1 cellular context compared by ENCODE assay signal in the genomic region with DNA sequence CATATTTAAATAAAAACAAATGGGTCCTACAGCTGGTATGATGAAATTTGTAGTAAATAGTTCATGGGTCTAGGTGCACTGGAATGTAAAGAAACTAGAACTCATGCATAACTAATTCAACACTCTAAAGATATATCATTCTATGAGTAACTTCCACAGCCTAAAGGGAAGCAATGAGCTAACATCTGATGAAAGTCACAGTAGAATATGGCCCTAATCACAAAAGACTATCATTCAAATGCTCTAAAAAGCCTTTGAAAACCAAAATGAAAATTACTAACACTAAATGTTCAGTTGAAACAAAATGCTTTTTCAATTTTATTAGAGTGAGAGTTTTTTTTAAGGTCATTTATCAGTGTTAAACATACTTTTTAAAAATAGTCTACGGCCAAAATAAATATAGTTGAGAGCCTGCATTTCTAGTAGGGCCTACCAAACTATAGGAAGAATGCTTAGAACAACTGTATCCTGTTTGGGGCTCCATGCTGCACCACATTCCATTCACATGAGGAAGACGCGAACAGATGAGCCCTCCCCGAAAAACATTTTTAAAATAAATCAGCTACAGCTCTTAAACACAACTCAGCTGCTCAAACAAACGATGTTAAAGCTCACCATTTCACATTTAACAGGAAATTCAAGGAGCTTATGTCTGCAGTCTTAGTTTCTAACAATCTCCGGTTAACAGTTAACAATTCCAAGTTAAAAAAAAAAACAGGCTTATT.
TF ChIP-seq lines count a peak whose summit lies in the region.

No MANE protein-coding gene starts in this region.

TF ChIP-seq in HEK293, 187 proteins besides CTCF, POLR2A, EP300 and RAD21 (continued from another document and continues in another):
- TF ChIP-seq, protein P1, sequence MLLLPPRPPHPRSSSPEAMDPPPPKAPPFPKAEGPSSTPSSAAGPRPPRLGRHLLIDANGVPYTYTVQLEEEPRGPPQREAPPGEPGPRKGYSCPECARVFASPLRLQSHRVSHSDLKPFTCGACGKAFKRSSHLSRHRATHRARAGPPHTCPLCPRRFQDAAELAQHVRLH (tag by site-specific recombination; IDR thresholded peaks at IDR 0.05) = no peak
- TF ChIP-seq, protein P2, sequence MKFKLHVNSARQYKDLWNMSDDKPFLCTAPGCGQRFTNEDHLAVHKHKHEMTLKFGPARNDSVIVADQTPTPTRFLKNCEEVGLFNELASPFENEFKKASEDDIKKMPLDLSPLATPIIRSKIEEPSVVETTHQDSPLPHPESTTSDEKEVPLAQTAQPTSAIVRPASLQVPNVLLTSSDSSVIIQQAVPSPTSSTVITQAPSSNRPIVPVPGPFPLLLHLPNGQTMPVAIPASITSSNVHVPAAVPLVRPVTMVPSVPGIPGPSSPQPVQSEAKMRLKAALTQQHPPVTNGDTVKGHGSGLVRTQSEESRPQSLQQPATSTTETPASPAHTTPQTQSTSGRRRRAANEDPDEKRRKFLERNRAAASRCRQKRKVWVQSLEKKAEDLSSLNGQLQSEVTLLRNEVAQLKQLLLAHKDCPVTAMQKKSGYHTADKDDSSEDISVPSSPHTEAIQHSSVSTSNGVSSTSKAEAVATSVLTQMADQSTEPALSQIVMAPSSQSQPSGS (tag by site-specific recombination; IDR thresholded peaks at IDR 0.05; ENCODE audit: low read depth) = 0 out of 2 replicates have a peak, but pooled peaks have one; percentile 30
- no peak; the same call in 1 of the 2 replicates for TF ChIP-seq IKZF3 (tag by site-specific recombination; IDR thresholded peaks at IDR 0.05)
- TF ChIP-seq, protein P3, sequence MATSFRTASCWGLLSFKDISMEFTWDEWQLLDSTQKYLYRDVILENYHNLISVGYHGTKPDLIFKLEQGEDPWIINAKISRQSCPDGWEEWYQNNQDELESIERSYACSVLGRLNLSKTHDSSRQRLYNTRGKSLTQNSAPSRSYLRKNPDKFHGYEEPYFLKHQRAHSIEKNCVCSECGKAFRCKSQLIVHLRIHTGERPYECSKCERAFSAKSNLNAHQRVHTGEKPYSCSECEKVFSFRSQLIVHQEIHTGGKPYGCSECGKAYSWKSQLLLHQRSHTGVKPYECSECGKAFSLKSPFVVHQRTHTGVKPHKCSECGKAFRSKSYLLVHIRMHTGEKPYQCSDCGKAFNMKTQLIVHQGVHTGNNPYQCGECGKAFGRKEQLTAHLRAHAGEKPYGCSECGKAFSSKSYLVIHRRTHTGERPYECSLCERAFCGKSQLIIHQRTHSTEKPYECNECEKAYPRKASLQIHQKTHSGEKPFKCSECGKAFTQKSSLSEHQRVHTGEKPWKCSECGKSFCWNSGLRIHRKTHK (tag by site-specific recombination; IDR thresholded peaks at IDR 0.05) = no peak
- TF ChIP-seq ZNF184 (tag by site-specific recombination; IDR thresholded peaks at IDR 0.05) = no peak
- no peak for TF ChIP-seq ZFP41 (tag by site-specific recombination; IDR thresholded peaks at IDR 0.05; ENCODE audit: borderline replicate concordance)
- TF ChIP-seq, protein P4, sequence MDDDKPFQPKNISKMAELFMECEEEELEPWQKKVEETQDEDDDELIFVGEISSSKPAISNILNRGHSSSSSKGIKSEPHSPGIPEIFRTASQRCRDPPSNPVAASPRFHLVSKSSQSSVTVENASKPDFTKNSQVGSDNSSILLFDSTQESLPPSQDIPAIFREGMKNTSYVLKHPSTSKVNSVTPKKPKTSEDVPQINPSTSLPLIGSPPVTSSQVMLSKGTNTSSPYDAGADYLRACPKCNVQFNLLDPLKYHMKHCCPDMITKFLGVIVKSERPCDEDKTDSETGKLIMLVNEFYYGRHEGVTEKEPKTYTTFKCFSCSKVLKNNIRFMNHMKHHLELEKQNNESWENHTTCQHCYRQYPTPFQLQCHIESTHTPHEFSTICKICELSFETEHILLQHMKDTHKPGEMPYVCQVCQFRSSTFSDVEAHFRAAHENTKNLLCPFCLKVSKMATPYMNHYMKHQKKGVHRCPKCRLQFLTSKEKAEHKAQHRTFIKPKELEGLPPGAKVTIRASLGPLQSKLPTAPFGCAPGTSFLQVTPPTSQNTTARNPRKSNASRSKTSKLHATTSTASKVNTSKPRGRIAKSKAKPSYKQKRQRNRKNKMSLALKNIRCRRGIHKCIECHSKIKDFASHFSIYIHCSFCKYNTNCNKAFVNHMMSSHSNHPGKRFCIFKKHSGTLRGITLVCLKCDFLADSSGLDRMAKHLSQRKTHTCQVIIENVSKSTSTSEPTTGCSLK (tag by site-specific recombination; IDR thresholded peaks at IDR 0.05) = no peak
- TF ChIP-seq ZNF776 (tag by site-specific recombination; IDR thresholded peaks at IDR 0.05; ENCODE audit: borderline replicate concordance) = no peak
- TF ChIP-seq ZNF112 (tag by site-specific recombination; IDR thresholded peaks at IDR 0.05) = no peak
- no peak for TF ChIP-seq ZNF302 (tag by site-specific recombination; IDR thresholded peaks at IDR 0.05; ENCODE audit: low read depth)
- TF ChIP-seq ZNF214 (tag by site-specific recombination; IDR thresholded peaks at IDR 0.05; ENCODE audit: borderline replicate concordance) = no peak
- no peak for TF ChIP-seq ZBTB1 (tag by site-specific recombination; IDR thresholded peaks at IDR 0.05)
- TF ChIP-seq GLI4 (tag by site-specific recombination; IDR thresholded peaks at IDR 0.05) = no peak
- TF ChIP-seq ZNF174 (tag by site-specific recombination; IDR thresholded peaks at IDR 0.05) = no peak
- peak; percentile 100 for TF ChIP-seq ZNF660 (tag by site-specific recombination; IDR thresholded peaks at IDR 0.05)
- TF ChIP-seq ZNF202 (tag by site-specific recombination; IDR thresholded peaks at IDR 0.05; ENCODE audit: borderline replicate concordance) = no peak
- TF ChIP-seq ZBTB21 (tag by site-specific recombination; IDR thresholded peaks at IDR 0.05) = no peak
- no peak for TF ChIP-seq ZNF248 (tag by site-specific recombination; IDR thresholded peaks at IDR 0.05)
- TF ChIP-seq ZNF473 (tag by site-specific recombination; IDR thresholded peaks at IDR 0.05) = no peak
- TF ChIP-seq, protein P5, sequence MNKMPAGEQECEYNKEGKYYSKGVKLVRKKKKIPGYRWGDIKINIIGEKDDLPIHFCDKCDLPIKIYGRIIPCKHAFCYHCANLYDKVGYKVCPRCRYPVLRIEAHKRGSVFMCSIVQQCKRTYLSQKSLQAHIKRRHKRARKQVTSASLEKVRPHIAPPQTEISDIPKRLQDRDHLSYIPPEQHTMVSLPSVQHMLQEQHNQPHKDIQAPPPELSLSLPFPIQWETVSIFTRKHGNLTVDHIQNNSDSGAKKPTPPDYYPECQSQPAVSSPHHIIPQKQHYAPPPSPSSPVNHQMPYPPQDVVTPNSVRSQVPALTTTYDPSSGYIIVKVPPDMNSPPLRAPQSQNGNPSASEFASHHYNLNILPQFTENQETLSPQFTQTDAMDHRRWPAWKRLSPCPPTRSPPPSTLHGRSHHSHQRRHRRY (tag by site-specific recombination; IDR thresholded peaks at IDR 0.05) = no peak
- TF ChIP-seq ZNF530 (tag by site-specific recombination; IDR thresholded peaks at IDR 0.05; ENCODE audit: low read depth) = no peak
- 0 out of 2 replicates have a peak, but pooled peaks have one; percentile 13 for TF ChIP-seq ZNF600 (tag by site-specific recombination; IDR thresholded peaks at IDR 0.05)
- 0 out of 2 replicates have a peak, but pooled peaks have one; percentile 22 for TF ChIP-seq ZNF2 (tag by site-specific recombination; IDR thresholded peaks at IDR 0.05)
- no peak for TF ChIP-seq TCF7L2 (IDR thresholded peaks at IDR 0.05; ENCODE audit: borderline replicate concordance, low read depth, low read length)
- no peak for TF ChIP-seq ZNF426 (tag by site-specific recombination; IDR thresholded peaks at IDR 0.05)
- TF ChIP-seq HOXC10 (CRISPR knock-in tag; IDR thresholded peaks at IDR 0.05) = no peak
- TF ChIP-seq YY2 (tag by site-specific recombination; IDR thresholded peaks at IDR 0.05) = no peak
- no peak for TF ChIP-seq ZNF274 (IDR thresholded peaks at IDR 0.05; ENCODE audit: low read length)
- no peak for TF ChIP-seq ZNF274 (tag by site-specific recombination; IDR thresholded peaks at IDR 0.05; ENCODE audit: borderline replicate concordance)
- TF ChIP-seq ZNF610 (tag by site-specific recombination; IDR thresholded peaks at IDR 0.05; ENCODE audit: borderline replicate concordance) = no peak
- no peak for TF ChIP-seq MEIS1 (CRISPR knock-in tag; IDR thresholded peaks at IDR 0.05; ENCODE audit: borderline replicate concordance)
- TF ChIP-seq PRDM1 (tag by site-specific recombination; IDR thresholded peaks at IDR 0.05) = no peak
- no peak for TF ChIP-seq KLF7 (tag by site-specific recombination; IDR thresholded peaks at IDR 0.05; ENCODE audit: borderline replicate concordance)
- no peak for TF ChIP-seq GLIS1 (tag by site-specific recombination; IDR thresholded peaks at IDR 0.05)
- TF ChIP-seq ZNF624 (tag by site-specific recombination; IDR thresholded peaks at IDR 0.05) = no peak
- TF ChIP-seq, protein P6, sequence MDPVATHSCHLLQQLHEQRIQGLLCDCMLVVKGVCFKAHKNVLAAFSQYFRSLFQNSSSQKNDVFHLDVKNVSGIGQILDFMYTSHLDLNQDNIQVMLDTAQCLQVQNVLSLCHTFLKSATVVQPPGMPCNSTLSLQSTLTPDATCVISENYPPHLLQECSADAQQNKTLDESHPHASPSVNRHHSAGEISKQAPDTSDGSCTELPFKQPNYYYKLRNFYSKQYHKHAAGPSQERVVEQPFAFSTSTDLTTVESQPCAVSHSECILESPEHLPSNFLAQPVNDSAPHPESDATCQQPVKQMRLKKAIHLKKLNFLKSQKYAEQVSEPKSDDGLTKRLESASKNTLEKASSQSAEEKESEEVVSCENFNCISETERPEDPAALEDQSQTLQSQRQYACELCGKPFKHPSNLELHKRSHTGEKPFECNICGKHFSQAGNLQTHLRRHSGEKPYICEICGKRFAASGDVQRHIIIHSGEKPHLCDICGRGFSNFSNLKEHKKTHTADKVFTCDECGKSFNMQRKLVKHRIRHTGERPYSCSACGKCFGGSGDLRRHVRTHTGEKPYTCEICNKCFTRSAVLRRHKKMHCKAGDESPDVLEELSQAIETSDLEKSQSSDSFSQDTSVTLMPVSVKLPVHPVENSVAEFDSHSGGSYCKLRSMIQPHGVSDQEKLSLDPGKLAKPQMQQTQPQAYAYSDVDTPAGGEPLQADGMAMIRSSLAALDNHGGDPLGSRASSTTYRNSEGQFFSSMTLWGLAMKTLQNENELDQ (tag by site-specific recombination; IDR thresholded peaks at IDR 0.05; ENCODE audit: low read depth) = no peak
- TF ChIP-seq, protein P7, sequence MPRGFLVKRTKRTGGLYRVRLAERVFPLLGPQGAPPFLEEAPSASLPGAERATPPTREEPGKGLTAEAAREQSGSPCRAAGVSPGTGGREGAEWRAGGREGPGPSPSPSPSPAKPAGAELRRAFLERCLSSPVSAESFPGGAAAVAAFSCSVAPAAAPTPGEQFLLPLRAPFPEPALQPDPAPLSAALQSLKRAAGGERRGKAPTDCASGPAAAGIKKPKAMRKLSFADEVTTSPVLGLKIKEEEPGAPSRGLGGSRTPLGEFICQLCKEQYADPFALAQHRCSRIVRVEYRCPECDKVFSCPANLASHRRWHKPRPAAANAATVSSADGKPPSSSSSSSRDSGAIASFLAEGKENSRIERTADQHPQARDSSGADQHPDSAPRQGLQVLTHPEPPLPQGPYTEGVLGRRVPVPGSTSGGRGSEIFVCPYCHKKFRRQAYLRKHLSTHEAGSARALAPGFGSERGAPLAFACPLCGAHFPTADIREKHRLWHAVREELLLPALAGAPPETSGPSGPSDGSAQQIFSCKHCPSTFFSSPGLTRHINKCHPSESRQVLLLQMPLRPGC (tag by site-specific recombination; IDR thresholded peaks at IDR 0.05) = 0 out of 2 replicates have a peak, but pooled peaks have one; percentile 21
- no peak for TF ChIP-seq ZNF324 (tag by site-specific recombination; IDR thresholded peaks at IDR 0.05)
- no peak for TF ChIP-seq TRIM28 (IDR thresholded peaks at IDR 0.05; ENCODE audit: borderline replicate concordance, low read length)
- TF ChIP-seq, protein P8, sequence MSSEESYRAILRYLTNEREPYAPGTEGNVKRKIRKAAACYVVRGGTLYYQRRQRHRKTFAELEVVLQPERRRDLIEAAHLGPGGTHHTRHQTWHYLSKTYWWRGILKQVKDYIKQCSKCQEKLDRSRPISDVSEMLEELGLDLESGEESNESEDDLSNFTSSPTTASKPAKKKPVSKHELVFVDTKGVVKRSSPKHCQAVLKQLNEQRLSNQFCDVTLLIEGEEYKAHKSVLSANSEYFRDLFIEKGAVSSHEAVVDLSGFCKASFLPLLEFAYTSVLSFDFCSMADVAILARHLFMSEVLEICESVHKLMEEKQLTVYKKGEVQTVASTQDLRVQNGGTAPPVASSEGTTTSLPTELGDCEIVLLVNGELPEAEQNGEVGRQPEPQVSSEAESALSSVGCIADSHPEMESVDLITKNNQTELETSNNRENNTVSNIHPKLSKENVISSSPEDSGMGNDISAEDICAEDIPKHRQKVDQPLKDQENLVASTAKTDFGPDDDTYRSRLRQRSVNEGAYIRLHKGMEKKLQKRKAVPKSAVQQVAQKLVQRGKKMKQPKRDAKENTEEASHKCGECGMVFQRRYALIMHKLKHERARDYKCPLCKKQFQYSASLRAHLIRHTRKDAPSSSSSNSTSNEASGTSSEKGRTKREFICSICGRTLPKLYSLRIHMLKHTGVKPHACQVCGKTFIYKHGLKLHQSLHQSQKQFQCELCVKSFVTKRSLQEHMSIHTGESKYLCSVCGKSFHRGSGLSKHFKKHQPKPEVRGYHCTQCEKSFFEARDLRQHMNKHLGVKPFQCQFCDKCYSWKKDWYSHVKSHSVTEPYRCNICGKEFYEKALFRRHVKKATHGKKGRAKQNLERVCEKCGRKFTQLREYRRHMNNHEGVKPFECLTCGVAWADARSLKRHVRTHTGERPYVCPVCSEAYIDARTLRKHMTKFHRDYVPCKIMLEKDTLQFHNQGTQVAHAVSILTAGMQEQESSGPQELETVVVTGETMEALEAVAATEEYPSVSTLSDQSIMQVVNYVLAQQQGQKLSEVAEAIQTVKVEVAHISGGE (tag by site-specific recombination; conservative IDR thresholded peaks at IDR 0.05; ENCODE audit: low read depth) = no peak
- TF ChIP-seq WT1 (tag by site-specific recombination; IDR thresholded peaks at IDR 0.05) = no peak
- TF ChIP-seq, protein P9, sequence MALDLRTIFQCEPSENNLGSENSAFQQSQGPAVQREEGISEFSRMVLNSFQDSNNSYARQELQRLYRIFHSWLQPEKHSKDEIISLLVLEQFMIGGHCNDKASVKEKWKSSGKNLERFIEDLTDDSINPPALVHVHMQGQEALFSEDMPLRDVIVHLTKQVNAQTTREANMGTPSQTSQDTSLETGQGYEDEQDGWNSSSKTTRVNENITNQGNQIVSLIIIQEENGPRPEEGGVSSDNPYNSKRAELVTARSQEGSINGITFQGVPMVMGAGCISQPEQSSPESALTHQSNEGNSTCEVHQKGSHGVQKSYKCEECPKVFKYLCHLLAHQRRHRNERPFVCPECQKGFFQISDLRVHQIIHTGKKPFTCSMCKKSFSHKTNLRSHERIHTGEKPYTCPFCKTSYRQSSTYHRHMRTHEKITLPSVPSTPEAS (tag by site-specific recombination; IDR thresholded peaks at IDR 0.05) = no peak
- TF ChIP-seq GLIS2 (tag by site-specific recombination; IDR thresholded peaks at IDR 0.05) = no peak
- TF ChIP-seq ZNF544 (tag by site-specific recombination; IDR thresholded peaks at IDR 0.05) = no peak
- TF ChIP-seq ZEB2 (tag by site-specific recombination; IDR thresholded peaks at IDR 0.05) = peak; percentile 43; the same call in 1 of the 2 replicates
- no peak for TF ChIP-seq ZNF677 (tag by site-specific recombination; IDR thresholded peaks at IDR 0.05)
- TF ChIP-seq ZNF830 (tag by site-specific recombination; IDR thresholded peaks at IDR 0.05; ENCODE audit: low read depth) = no peak
- TF ChIP-seq ZBTB7A (tag by site-specific recombination; IDR thresholded peaks at IDR 0.05; ENCODE audit: low read depth) = no peak
- TF ChIP-seq ZNF221 (tag by site-specific recombination; IDR thresholded peaks at IDR 0.05; ENCODE audit: borderline replicate concordance) = no peak
- no peak for TF ChIP-seq ZNF501 (tag by site-specific recombination; IDR thresholded peaks at IDR 0.05)
- no peak for TF ChIP-seq ZNF837 (tag by site-specific recombination; IDR thresholded peaks at IDR 0.05)
- peak; percentile 23; the same call in 1 of the 2 replicates for TF ChIP-seq ZNF335 (tag by site-specific recombination; conservative IDR thresholded peaks at IDR 0.05)
